9 cellular contexts compared by ENCODE assay signal in genomic region chr4:7462509-7462971, GRCh38. TPM values are rescaled to one million over a fixed set of nuclear protein-coding genes. Genes with fewer than 3 reads are reported as not detected.
DNase-seq lines count a peak whose midpoint lies in the region; ATAC-seq and TF ChIP-seq lines count a peak whose summit lies in the region.
"Had no signal": no experiment of that assay in that cellular context is flagged by ENCODE, and none has a peak within 500 bp of the region (broad histone marks: within the 10 kb centered on the region; RNA-seq: fewer than 3 reads in every experiment).

No MANE protein-coding gene starts in this region.

- intact Hi-C loops in CD14-positive monocyte (cut with micrococcal nuclease) (no loop called here), spleen (cut with DNase I; ENCODE audit: low total_unique reads) (no loop called here)

- no peaks in the 10 kb centered on the region for H3K36me3 ChIP-seq in spleen

- ATAC-seq in HG02610 (IDR thresholded peaks at IDR 0.05; ENCODE audit: unreplicated experiment), result no peak

- no peaks in the 10 kb centered on the region for H3K36me3 Mint-ChIP-seq in CD14-positive monocyte

- no peak overlapping the region for H3K4me3 ChIP-seq in spleen

- peak; percentile 32 for DNase-seq in Caki2 (ENCODE audit: low read depth)
- peak; percentile 44 to 90 (median 73) for DNase-seq in NCI-H1417 (lab: John Stamatoyannopoulos, UW)
- peak in 35 of 61 donors; percentile 13 to 73 (median 41) for DNase-seq in caudate nucleus (lab: John Stamatoyannopoulos, UW)
- peak; percentile 72 for DNase-seq in medulla oblongata (ENCODE audit: extremely low spot score)
- DNase-seq in CD14-positive monocyte (ENCODE audit: low spot score), result no peak
- DNase-seq in spleen, result no peak
- DNase-seq in effector CD4-positive, alpha-beta T cell, result no peak

- no peak overlapping the region for H3K27ac Mint-ChIP-seq in CD14-positive monocyte

- in situ Hi-C loops in Caki2 (cut with HindIII; ENCODE audit: low pct_unique_long_range_greater_than_20kb, low sequenced_read_pairs), result no loop called here

- H3K4me1 Mint-ChIP-seq in CD14-positive monocyte, result no peaks in the 10 kb centered on the region

- TF ChIP-seq POLR2A in spleen (IDR thresholded peaks at IDR 0.05), result no peak

- no peaks in the 10 kb centered on the region for H3K4me1 ChIP-seq in spleen

- peaks cover 0 to 28% (median 8%) of the 10 kb centered on the region in 8 donors for H3K9me3 ChIP-seq in spleen

- H3K4me3 Mint-ChIP-seq in CD14-positive monocyte, result no peak overlapping the region

- H3K27ac ChIP-seq in caudate nucleus (ENCODE audit: low read depth, low read length) (peak overlapping the region; percentile 11), spleen (no peak overlapping the region)

- no peak for TF ChIP-seq CTCF in CD14-positive monocyte (IDR thresholded peaks at IDR 0.05)
- TF ChIP-seq CTCF in spleen (IDR thresholded peaks at IDR 0.05 in 8 of 11, conservative IDR thresholded peaks at IDR 0.05 in 3 of 11), result no peak

- peaks cover 0 to 8% (median 0%) of the 10 kb centered on the region in 7 donors for H3K9me3 Mint-ChIP-seq in CD14-positive monocyte

- H3K27me3 ChIP-seq in spleen (replicated peaks in 1 of 7), result peaks cover 0 to 53% (median 0%) of the 10 kb centered on the region in 7 donors

- 44 to 68% (median 54%) methylated on average over 8 to 11 of the region's 11 CpGs for WGBS in spleen, 5 donors

- peaks cover 6 to 12% (median 11%) of the 10 kb centered on the region in 3 donors for H3K27me3 Mint-ChIP-seq in CD14-positive monocyte (ENCODE audit: low read depth in 3 of 3)

RNA-seq across cellular contexts. Expression of gene PSAPL1, which starts 27.8 kb away (rescaled TPM):
- not detected in 2 replicates for total RNA-seq in Caki2 (2014; rRNA removed; shearing (Covaris generic); ENCODE audit: low replicate concordance)
- not detected for polyA plus RNA-seq in CD14-positive monocyte
- total RNA-seq in spleen, result not detected
- not detected for polyA plus RNA-seq in spleen
- total RNA-seq: endothelial cell of umbilical vein had no signal
- polyA plus RNA-seq: endothelial cell of umbilical vein had no signal

Comparison
In these comparisons a context has a peak if more than half of its experiments do, and no peak if none do; other contexts are left out.
1. DNase-seq: peak in Caki2 (single experiment), NCI-H1417 (3 of 3), caudate nucleus (35 of 61) and medulla oblongata (single experiment); none in CD14-positive monocyte (single experiment), spleen (single experiment) and effector CD4-positive, alpha-beta T cell (single experiment).